In genomic region chr22:31647066-31647465, GRCh38 we compare ENCODE assay signal across 13 cellular contexts. TPM values are rescaled to one million over a fixed set of nuclear protein-coding genes. Genes with fewer than 3 reads are reported as not detected.
DNase-seq lines count a peak whose midpoint lies in the region; ATAC-seq, FAIRE-seq and TF ChIP-seq lines count a peak whose summit lies in the region.
"Had no signal": no experiment of that assay in that cellular context is flagged by ENCODE, and none has a peak within 500 bp of the region (broad histone marks: within the 10 kb centered on the region; RNA-seq: fewer than 3 reads in every experiment).

No MANE protein-coding gene starts in this region.

- no peak for TF ChIP-seq RAD21 in GM12878 (IDR thresholded peaks at IDR 0.05; ENCODE audit: insufficient read depth, low read depth, low read length)

- CTCF ChIA-PET in Caco-2 (lab: Charles Lee), result interaction anchor here (1.3 kb wide), 1 partner anchor 15 kb away, joined by 4 read pairs; the partner anchor contains the start of gene PISD
- CTCF ChIA-PET in GM12878 (lab: Yijun Ruan, JAX), result interaction anchor here (1.2 to 1.8 kb wide), 5 partner anchors 10 to 619 kb away, joined by 3 to 6 read pairs (median 4); no protein-coding TSS in a partner anchor

- H3K36me3 Mint-ChIP-seq in Caco-2 (ENCODE audit: insufficient read depth, unreplicated experiment) (peaks cover 61% of the 10 kb centered on the region), natural killer cell (no peaks in the 10 kb centered on the region)

- TF ChIP-seq POLR2A in GM12878 (IDR thresholded peaks at IDR 0.05; ENCODE audit: low read depth, low read length), result no peak

- peaks cover 50% of the 10 kb centered on the region for H3K4me1 ChIP-seq in Caco-2
- peaks cover 18% of the 10 kb centered on the region for H3K4me1 ChIP-seq in HUES48 (ENCODE audit: control insufficient read depth, insufficient read depth, low read length)
- peaks cover 31% of the 10 kb centered on the region for H3K4me1 ChIP-seq in GM12878 (ENCODE audit: control insufficient read depth, insufficient read depth, low read length)

- RAD21 ChIA-PET in GM12878 (lab: Charles Lee; ENCODE audit: unreplicated experiment), result interaction anchor here (0.6 to 1.6 kb wide), 4 partner anchors 9 to 19 kb away, joined by 3 to 9 read pairs (median 6); partner anchors contain the start of gene PISD

- H3K27ac Mint-ChIP-seq in Caco-2 (ENCODE audit: unreplicated experiment), result peak overlapping the region; percentile 83
- H3K27ac Mint-ChIP-seq in natural killer cell, result peak overlapping the region; percentile 53 to 62

- H2AFZ ChIP-seq in GM12878 (ENCODE audit: control insufficient read depth, low read depth, low read length), result no peak overlapping the region

- H3K4me3 ChIP-seq in Caco-2 (ENCODE audit: low read depth, low read length), result no peak overlapping the region
- no peak overlapping the region for H3K4me3 ChIP-seq in HUES48 (ENCODE audit: low read depth, low read length)
- H3K4me3 ChIP-seq in GM12878, result no peak overlapping the region
- H3K4me3 ChIP-seq: BLaER1 treated with 17β-estradiol and CSF1 and Interleukin-3, amounts not matched to agents 10 nM and 100 nM; ovary had no signal

- TF ChIP-seq EP300 in GM12878 (IDR thresholded peaks at IDR 0.05; ENCODE audit: borderline replicate concordance in 1 of 2, control insufficient read depth in 1 of 2, low read depth in 2 of 2, low read length in 2 of 2), result no peak

- SMC1A ChIA-PET in GM12878 (lab: Charles Lee; ENCODE audit: uncharacterized antibody, unreplicated experiment), result interaction anchor here (0.8 to 2.2 kb wide), 4 partner anchors 9 to 19 kb away, joined by 3 to 12 read pairs (median 8); partner anchors contain the start of gene PISD

- no peaks in the 10 kb centered on the region for H3K27me3 Mint-ChIP-seq in Caco-2 (ENCODE audit: insufficient read depth, unreplicated experiment)
- no peaks in the 10 kb centered on the region for H3K27me3 Mint-ChIP-seq in natural killer cell (ENCODE audit: low read depth in 2 of 2)

- WGBS in GM12878 (ENCODE audit: insufficient coverage, insufficient replicate concordance, low lambda C conversion rate, missing lambda C conversion rate), result 98% methylated on average over 3 of the region's 3 CpGs

- H3K36me3 ChIP-seq in Caco-2 (ENCODE audit: control insufficient read depth, insufficient read depth, low read length) (no peaks in the 10 kb centered on the region; the same call in 1 of the 2 replicates), HUES48 (ENCODE audit: control insufficient read depth, insufficient read depth, low read length) (peaks cover 45% of the 10 kb centered on the region), GM12878 (ENCODE audit: control insufficient read depth in 2 of 2, insufficient read depth in 2 of 2, low read length in 1 of 2) (peaks cover 1 to 12% of the 10 kb centered on the region in 2 experiments; a peak in 3 of 4 replicates)
- H3K36me3 ChIP-seq: ovary had no signal

- H3K4me1 Mint-ChIP-seq in Caco-2 (ENCODE audit: low read depth, unreplicated experiment), result no peaks in the 10 kb centered on the region
- no peaks in the 10 kb centered on the region for H3K4me1 Mint-ChIP-seq in natural killer cell

- H3K9me3 Mint-ChIP-seq in Caco-2 (ENCODE audit: unreplicated experiment) (no peaks in the 10 kb centered on the region), natural killer cell (no peaks in the 10 kb centered on the region)

- H3K4me3 Mint-ChIP-seq in Caco-2 (ENCODE audit: unreplicated experiment) (no peak overlapping the region), natural killer cell (no peak overlapping the region)

- no peaks in the 10 kb centered on the region for H3K27me3 ChIP-seq in Caco-2 (replicated peaks; ENCODE audit: control insufficient read depth, insufficient read depth, low read length)
- no peaks in the 10 kb centered on the region for H3K27me3 ChIP-seq in HUES48 (ENCODE audit: control insufficient read depth, insufficient read depth, low read length)
- no peaks in the 10 kb centered on the region for H3K27me3 ChIP-seq in GM12878 (replicated peaks in 1 of 2; ENCODE audit: control insufficient read depth in 2 of 2, insufficient read depth in 2 of 2, low read length in 1 of 2)
- H3K27me3 ChIP-seq: BLaER1 treated with 17β-estradiol and CSF1 and Interleukin-3, amounts not matched to agents 10 nM and 100 nM; ovary had no signal

- BruUV-seq in Caco-2 (replicated peaks; lab: Mats Ljungman, UMichigan) (TSS peak; percentile 85), GM12878 (replicated peaks; lab: Mats Ljungman, UMichigan) (no TSS peak)

- DNase-seq in Caco-2 (no peak), GM12878 (ENCODE audit: low read depth, low spot score) (no peak), natural killer cell (no peak), middle frontal gyrus (ENCODE audit: extremely low spot score, low spot score) (no peak), SW 1271 (lab: John Stamatoyannopoulos, UW) (no peak)
- DNase-seq in stimulated activated CD4-positive, alpha-beta T cell treated with anti-CD3 and anti-CD28 coated beads, Interleukin-2, amount 100 ng/mL, for 48 hours, result no peak
- DNase-seq: activated CD8-positive, alpha-beta memory T cell treated with anti-CD3 and anti-CD28 coated beads, Interleukin-2, amount 50 U/mL, for 48 hours; foreskin melanocyte; ovary had no signal

- no peak for TF ChIP-seq CTCF in Caco-2 (IDR thresholded peaks at IDR 0.05; ENCODE audit: insufficient read depth in 1 of 2, low read depth in 1 of 2, low read length in 1 of 2, severe bottlenecking in 1 of 2, unreplicated experiment in 1 of 2)
- TF ChIP-seq CTCF in GM12878 (IDR thresholded peaks at IDR 0.05 in 2 of 3, conservative IDR thresholded peaks at IDR 0.05 in 1 of 3; ENCODE audit: control insufficient read depth in 2 of 3, extremely low read depth in 1 of 3, insufficient read depth in 1 of 3, low read depth in 3 of 3, low read length in 3 of 3), result no peak
- TF ChIP-seq CTCF in natural killer cell (IDR thresholded peaks at IDR 0.05), result no peak

- intact Hi-C loops in Caco-2 (cut with micrococcal nuclease; ENCODE audit: unreplicated experiment) (loop anchor here (2.0 kb wide), 1 partner anchor 16 kb away; the partner anchor contains the start of gene PISD), GM12878 (cut with micrococcal nuclease; ENCODE audit: unreplicated experiment) (no loop called here), natural killer cell (cut with micrococcal nuclease) (no loop called here)

- in situ Hi-C loops in GM12878 (cut with MboI), result no loop called here

- no peak overlapping the region for H3K9ac ChIP-seq in HUES48 (ENCODE audit: low read depth, low read length)
- 0 out of 2 replicates have a peak overlapping the region, but pooled peaks have one; percentile 1 for H3K9ac ChIP-seq in GM12878 (ENCODE audit: control insufficient read depth, insufficient read depth, low read length)
- H3K9ac ChIP-seq: BLaER1 treated with 17β-estradiol and CSF1 and Interleukin-3, amounts not matched to agents 10 nM and 100 nM had no signal

- peak overlapping the region; percentile 53; the same call in 1 of the 2 replicates for H3K4me2 ChIP-seq in GM12878 (ENCODE audit: control insufficient read depth, insufficient read depth)
- H3K4me2 ChIP-seq: BLaER1 treated with 17β-estradiol and CSF1 and Interleukin-3, amounts not matched to agents 10 nM and 100 nM had no signal

- H4K20me1 ChIP-seq in GM12878 (ENCODE audit: control insufficient read depth, insufficient read depth), result no peaks in the 10 kb centered on the region

- H3K27ac ChIP-seq in HUES48 (ENCODE audit: low read depth, low read length), result peak overlapping the region; percentile 94
- peak overlapping the region; percentile 75 for H3K27ac ChIP-seq in GM12878 (ENCODE audit: control insufficient read depth, insufficient read depth)
- H3K27ac ChIP-seq: BLaER1 treated with 17β-estradiol and CSF1 and Interleukin-3, amounts not matched to agents 10 nM and 100 nM; ovary had no signal

- H3K79me2 ChIP-seq in GM12878 (ENCODE audit: control insufficient read depth, insufficient read depth, low read length), result peaks cover 27% of the 10 kb centered on the region

- POLR2A ChIA-PET in Caco-2 (lab: Charles Lee) (interaction anchor here (2.3 kb wide), 1 partner anchor 15 kb away, joined by 22 read pairs; the partner anchor contains the start of gene PISD), GM12878 (lab: Charles Lee) (interaction anchor here (1.3 to 2.3 kb wide), 3 partner anchors 9 to 14 kb away, joined by 6 to 9 read pairs (median 9); no protein-coding TSS in a partner anchor)

- ATAC-seq in GM12878 (no peak), natural killer cell (no peak), GM19328 (IDR thresholded peaks at IDR 0.05; ENCODE audit: unreplicated experiment) (no peak)

- FAIRE-seq in GM12878 (lab: Jason Lieb, UNC), result no peak
- FAIRE-seq: urothelium cell line had no signal

- H3K9me3 ChIP-seq in Caco-2, result no peaks in the 10 kb centered on the region
- no peaks in the 10 kb centered on the region for H3K9me3 ChIP-seq in HUES48 (ENCODE audit: control insufficient read depth, insufficient read depth, low read length)
- H3K9me3 ChIP-seq in GM12878 (replicated peaks; ENCODE audit: control insufficient read depth, insufficient read depth, low read length), result no peaks in the 10 kb centered on the region
- H3K9me3 ChIP-seq: BLaER1 treated with 17β-estradiol and CSF1 and Interleukin-3, amounts not matched to agents 10 nM and 100 nM; ovary had no signal

TF ChIP-seq in GM12878, 131 proteins besides CTCF, POLR2A, EP300 and RAD21 (continues in another document):
- TF ChIP-seq SIX5 (IDR thresholded peaks at IDR 0.05; ENCODE audit: low read depth, low read length, severe bottlenecking), result no peak
- TF ChIP-seq SREBF2 (IDR thresholded peaks at IDR 0.05; ENCODE audit: low read length), result no peak

RNA-seq across cellular contexts. Expression of gene PISD, which starts 14.9 kb away (rescaled TPM):
- total RNA-seq in Caco-2 (2022) (56.7 and 58.7 TPM in 2 replicates), GM12878 (2014; rRNA removed) (41.3 and 44.7 TPM in 2 replicates), GM12878 (2014; rRNA removed; fragmentation: Illumina TruSeq; extraction: Trizol) (24.2 and 25.8 TPM in 2 replicates), GM12878 (2021) (62.7 and 63.4 TPM in 2 replicates), natural killer cell (10 to 100 TPM; 36.0 to 52.1 (median 47.8) TPM)
- 75.1 and 77.2 TPM in 2 replicates for total RNA-seq in GM12878 (2013; cell fraction: nucleolus; rRNA removed)
- polyA plus RNA-seq in GM12878 (2011; ENCODE audit: low read depth), result 18.1 TPM
- polyA plus RNA-seq in GM12878 (2011; rRNA removed) (22.5 and 46.8 TPM in 2 replicates), GM12878 (2014; fragmentation: Illumina TruSeq; extraction: Trizol) (24.5 and 36.9 TPM in 2 replicates), GM12878 (2014; fragmentation: Nextera tagmentation; extraction: Ambion mirVana) (10 to 100 TPM; 31.1 to 44.9 TPM), GM12878 (2014; rRNA removed) (49.1 and 51.4 TPM in 2 replicates), GM12878 (2016; fragmentation: Nextera tagmentation; extraction: Ambion mirVana) (10 to 100 TPM; 48.3 to 54.9 TPM)
- polyA plus RNA-seq in GM12878 (2011; cell fraction: cytosol; rRNA removed), result 66.2 and 74.7 TPM in 2 replicates
- 157 and 166 TPM in 2 replicates for polyA plus RNA-seq in GM12878 (2011; cell fraction: nucleus; rRNA removed)
- polyA plus RNA-seq in GM12878 (2012), result 34.4 and 39.1 TPM in 2 replicates
- polyA minus RNA-seq in GM12878 (2011; rRNA and poly(A)+ RNA removed), result 28.3 and 51.8 TPM in 2 replicates
- polyA minus RNA-seq in GM12878 (2011; cell fraction: cytosol; rRNA and poly(A)+ RNA removed), result 19.8 and 21.5 TPM in 2 replicates
- polyA minus RNA-seq in GM12878 (2011; cell fraction: nucleus; rRNA and poly(A)+ RNA removed), result 24.8 and 28.7 TPM in 2 replicates
